In the genomic region with DNA sequence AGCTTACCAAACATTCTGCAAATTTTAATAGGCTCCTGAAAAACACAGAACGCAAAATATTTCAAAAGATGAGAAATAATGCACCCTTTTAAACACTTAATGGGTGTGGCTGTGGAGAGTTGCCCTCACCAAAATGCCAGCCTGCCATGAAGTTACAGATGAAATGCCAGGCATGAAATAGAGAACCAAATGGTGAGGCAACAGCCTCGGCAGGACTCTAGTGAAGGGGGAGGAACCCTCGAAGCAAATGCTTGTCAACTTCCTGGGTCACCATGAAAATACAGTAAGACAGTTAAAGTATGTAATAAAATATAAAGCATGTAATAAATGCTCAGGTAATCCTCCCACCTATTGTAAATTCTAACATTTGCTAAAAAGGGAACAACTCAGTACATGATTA, we compare ENCODE assay signal across 20 cellular contexts. TPM values are rescaled to one million over a fixed set of nuclear protein-coding genes. Genes with fewer than 3 reads are reported as not detected.
DNase-seq lines count a peak whose midpoint lies in the region; ATAC-seq, FAIRE-seq and TF ChIP-seq lines count a peak whose summit lies in the region.
"Had no signal": no experiment of that assay in that cellular context is flagged by ENCODE, and none has a peak within 500 bp of the region (broad histone marks: within the 10 kb centered on the region; RNA-seq: fewer than 3 reads in every experiment).

No MANE protein-coding gene starts in this region.

- DNase-seq in PC-3 = no peak
- no peak for DNase-seq in HepG2 (ENCODE audit: low spot score)
- DNase-seq in tibial nerve (ENCODE audit: low spot score in 2 of 2) = no peak
- DNase-seq in frontal cortex (ENCODE audit: low spot score in 2 of 2) = no peak
- no peak for DNase-seq in SKM-1 (lab: John Stamatoyannopoulos, UW; ENCODE audit: unreplicated experiment)
- DNase-seq: activated CD4-positive, alpha-beta T cell treated with anti-CD3 and anti-CD28 coated beads, Interleukin-2, amount 50 U/mL, for 1 hour; activated CD8-positive, alpha-beta memory T cell treated with anti-CD3 and anti-CD28 coated beads, Interleukin-2, amount 50 U/mL, for 48 hours; activated gamma-delta T cell treated with Interleukin-2 at 50 U/mL for 16 hours; dermis blood vessel endothelial cell; foreskin melanocyte; midbrain; NCI-H1436 treated with DMSO at 0.1 percent for 48 hours; NCI-H2171 treated with DMSO at 0.1 percent for 48 hours; NCI-H82; stimulated activated CD4-positive, alpha-beta T cell treated with anti-CD3 and anti-CD28 coated beads, Interleukin-15, amount 100 ng/mL, for 24 hours; testis had no signal

- CTCF ChIA-PET in PC-3 (lab: Charles Lee) = no interaction called here
- CTCF ChIA-PET in HepG2 (lab: Yijun Ruan, JAX; ENCODE audit: low intra/inter-chr PET ratio, low total read pairs) = no interaction called here

- TF ChIP-seq CTCF in PC-3 (conservative IDR thresholded peaks at IDR 0.05; ENCODE audit: low read depth, low read length) = no peak
- no peak for TF ChIP-seq CTCF in HepG2 (CRISPR knock-in tag; IDR thresholded peaks at IDR 0.05)
- no peak for TF ChIP-seq CTCF in tibial nerve (IDR thresholded peaks at IDR 0.05)

- ATAC-seq in PC-3 (no peak), HepG2 (no peak), HG02759 (IDR thresholded peaks at IDR 0.05; ENCODE audit: unreplicated experiment) (no peak)

- H3K36me3 ChIP-seq in PC-3 (ENCODE audit: low read depth, low read length) = no peaks in the 10 kb centered on the region
- peaks cover 2 to 10% of the 10 kb centered on the region in 2 experiments for H3K36me3 ChIP-seq in HepG2 (replicated peaks in 1 of 2; ENCODE audit: control insufficient read depth in 1 of 2, insufficient read depth in 2 of 2, low read length in 2 of 2)
- H3K36me3 ChIP-seq in tibial nerve = peaks cover 0 to 7% (median 0%) of the 10 kb centered on the region in 3 donors
- H3K36me3 ChIP-seq: right atrium auricular region had no signal

- peaks cover 22% of the 10 kb centered on the region for H3K4me1 ChIP-seq in PC-3 (ENCODE audit: insufficient read depth, low read length)
- peaks cover 44% of the 10 kb centered on the region for H3K4me1 ChIP-seq in HepG2 (ENCODE audit: insufficient read depth, low read length)
- H3K4me1 ChIP-seq in tibial nerve = peaks cover 0 to 38% (median 18%) of the 10 kb centered on the region in 4 donors

- WGBS in HepG2 (ENCODE audit: low lambda C conversion rate) = 96% methylated on average over 3 of the region's 3 CpGs
- WGBS in tibial nerve, 2 donors = 30 to 32% methylated on average over 3 of the region's 3 CpGs

- intact Hi-C loops in PC-3 (cut with micrococcal nuclease) (no loop called here), HepG2 (cut with micrococcal nuclease; ENCODE audit: unreplicated experiment) (no loop called here)

- FAIRE-seq in HepG2 (lab: Jason Lieb, UNC) (no peak), frontal cortex (lab: Jason Lieb, UNC) (no peak)
- FAIRE-seq: TTC549 had no signal

- H3K9me3 ChIP-seq in PC-3 (ENCODE audit: low read length) (no peaks in the 10 kb centered on the region), HepG2 (ENCODE audit: low read length) (no peaks in the 10 kb centered on the region), tibial nerve (no peaks in the 10 kb centered on the region)
- H3K9me3 ChIP-seq: right atrium auricular region, testis had no signal

- no peaks in the 10 kb centered on the region for H3K79me2 ChIP-seq in PC-3 (ENCODE audit: low read length)
- peaks cover 86% of the 10 kb centered on the region for H3K79me2 ChIP-seq in HepG2 (ENCODE audit: insufficient read depth, low read length)

- no peaks in the 10 kb centered on the region for H3F3A ChIP-seq in PC-3 (ENCODE audit: low read length, unreplicated experiment)

- TF ChIP-seq EP300 in Ishikawa (IDR thresholded peaks at IDR 0.05; ENCODE audit: borderline replicate concordance) (no peak), HepG2 (IDR thresholded peaks at IDR 0.05; ENCODE audit: low read depth in 2 of 2, low read length in 2 of 2) (no peak), HepG2 (CRISPR knock-in tag; IDR thresholded peaks at IDR 0.05; ENCODE audit: borderline replicate concordance) (no peak), tibial nerve (IDR thresholded peaks at IDR 0.05) (peak in 1 of 2 donors; percentile 46)

- no peak overlapping the region for H3K4me3 ChIP-seq in PC-3 (ENCODE audit: low read length)
- no peak overlapping the region for H3K4me3 ChIP-seq in HepG2 (replicated peaks in 1 of 3; ENCODE audit: insufficient read depth in 1 of 3, low read depth in 2 of 3, low read length in 3 of 3)
- no peak overlapping the region for H3K4me3 ChIP-seq in tibial nerve
- H3K4me3 ChIP-seq: right atrium auricular region, testis had no signal

- H3K27ac ChIP-seq in PC-3 (ENCODE audit: low read length) (peak overlapping the region; percentile 97), HepG2 (ENCODE audit: extremely low read length, insufficient read depth, low read length) (no peak overlapping the region), tibial nerve (peak overlapping the region in 3 of 4 donors; percentile 9 to 76 (median 29))
- H3K27ac ChIP-seq: right atrium auricular region had no signal

- H3K27me3 ChIP-seq in PC-3 (ENCODE audit: low read length) (no peaks in the 10 kb centered on the region), HepG2 (ENCODE audit: control insufficient read depth in 1 of 2, insufficient read depth in 2 of 2, low read length in 2 of 2) (no peaks in the 10 kb centered on the region), tibial nerve (no peaks in the 10 kb centered on the region)
- H3K27me3 ChIP-seq: right atrium auricular region, testis had no signal

- H4K20me1 ChIP-seq in PC-3 (ENCODE audit: low read length) (no peaks in the 10 kb centered on the region), HepG2 (ENCODE audit: insufficient read depth, low read length) (peaks cover 12% of the 10 kb centered on the region)

- peak overlapping the region; percentile 75 for H3K9ac ChIP-seq in PC-3 (ENCODE audit: low read length)
- no peak overlapping the region for H3K9ac ChIP-seq in HepG2 (ENCODE audit: insufficient read depth, low read depth, low read length)

- BruUV-seq in PC-3 (replicated peaks; lab: Mats Ljungman, UMichigan) (no TSS peak), HepG2 (replicated peaks; lab: Mats Ljungman, UMichigan) (no TSS peak)

- in situ Hi-C loops in HepG2 (cut with HindIII; ENCODE audit: extremely low pct_ligation_motif_present, low pct_unique_long_range_greater_than_20kb) = no loop called here

- H2AFZ ChIP-seq in PC-3 (ENCODE audit: low read length) (no peak overlapping the region), HepG2 (ENCODE audit: low read length) (no peak overlapping the region)

- no peak for TF ChIP-seq RAD21 in Ishikawa (IDR thresholded peaks at IDR 0.05; ENCODE audit: low read depth)
- TF ChIP-seq RAD21 in HepG2 (CRISPR knock-in tag; IDR thresholded peaks at IDR 0.05) = no peak

- no peak for TF ChIP-seq POLR2A in HepG2 (IDR thresholded peaks at IDR 0.05; ENCODE audit: insufficient read depth in 1 of 2, low read depth in 2 of 2, low read length in 2 of 2)
- no peak for TF ChIP-seq POLR2A in tibial nerve (IDR thresholded peaks at IDR 0.05)

- POLR2A ChIA-PET in PC-3 (lab: Charles Lee; ENCODE audit: unreplicated experiment) = no interaction called here
- POLR2A ChIA-PET in HepG2 (lab: Yijun Ruan, JAX) = no interaction called here

- no peaks in the 10 kb centered on the region for H3K9me2 ChIP-seq in PC-3 (replicated peaks; ENCODE audit: low read length)

- H3K4me2 ChIP-seq in PC-3 (ENCODE audit: low read length) = peak overlapping the region; percentile 72
- H3K4me2 ChIP-seq in HepG2 (ENCODE audit: low read depth, low read length) = no peak overlapping the region

TF ChIP-seq in Ishikawa, 13 proteins besides CTCF, POLR2A, EP300 and RAD21 (continues in another document):
- no peak for TF ChIP-seq EGR1 (IDR thresholded peaks at IDR 0.05)

TF ChIP-seq in HepG2, 621 proteins besides CTCF, POLR2A, EP300 and RAD21:
- 0 out of 2 replicates have a peak, but pooled peaks have one; percentile 29 for TF ChIP-seq POLR2G (IDR thresholded peaks at IDR 0.05; ENCODE audit: low read depth, low read length)
- TF ChIP-seq, protein P1, sequence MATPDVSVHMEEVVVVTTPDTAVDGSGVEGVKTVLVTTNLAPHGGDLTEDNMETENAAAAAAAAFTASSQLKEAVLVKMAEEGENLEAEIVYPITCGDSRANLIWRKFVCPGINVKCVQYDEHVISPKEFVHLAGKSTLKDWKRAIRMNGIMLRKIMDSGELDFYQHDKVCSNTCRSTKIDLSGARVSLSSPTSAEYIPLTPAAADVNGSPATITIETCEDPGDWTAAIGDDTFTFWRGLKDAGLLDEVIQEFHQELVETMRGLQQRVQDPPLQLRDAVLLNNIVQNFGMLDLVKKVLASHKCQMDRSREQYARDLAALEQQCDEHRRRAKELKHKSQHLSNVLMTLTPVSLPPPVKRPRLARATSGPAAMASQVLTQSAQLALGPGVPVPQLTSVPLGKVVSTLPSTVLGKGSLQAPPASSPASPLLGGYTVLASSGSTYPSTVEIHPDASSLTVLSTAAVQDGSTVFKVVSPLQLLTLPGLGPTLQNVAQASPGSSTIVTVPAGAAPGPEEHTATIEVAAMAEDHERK (CRISPR knock-in tag; IDR thresholded peaks at IDR 0.05; ENCODE audit: low read depth) = no peak
TF ChIP-seq in HepG2: peak in this region for 1.

RNA-seq across cellular contexts. Expression of a gene that starts 24.1 kb away (rescaled TPM):
- total RNA-seq in PC-3 (2014; rRNA removed) (4.4 and 6.7 TPM in 2 replicates), HepG2 (2016; rRNA removed; fragmentation: Illumina TruSeq; extraction: Trizol) (46.6 and 69.1 TPM in 2 replicates), tibial nerve (10 to 100 TPM; 16.2 to 23.2 (median 19.1) TPM), frontal cortex (9.8 TPM)
- 75.4 and 77.4 TPM in 2 replicates for total RNA-seq in HepG2 (2016; cell fraction: cytosol; rRNA removed; fragmentation: Illumina TruSeq; extraction: Trizol; ENCODE audit: low read depth)
- 45.6 and 69.2 TPM in 2 replicates for total RNA-seq in HepG2 (2016; cell fraction: insoluble cytoplasmic fraction; rRNA removed; fragmentation: Illumina TruSeq; extraction: Trizol)
- 44.8 and 48.7 TPM in 2 replicates for total RNA-seq in HepG2 (2016; cell fraction: membrane; rRNA removed; fragmentation: Illumina TruSeq; extraction: Trizol)
- 37.1 and 40.3 TPM in 2 replicates for total RNA-seq in HepG2 (2016; cell fraction: nucleus; rRNA removed; fragmentation: Illumina TruSeq; extraction: Trizol)
- polyA plus RNA-seq in HepG2 (2011; rRNA removed) = 33.8 and 45.7 TPM in 2 replicates
- polyA plus RNA-seq in HepG2 (2011; cell fraction: cytosol; rRNA removed) = 38.7 and 54.1 TPM in 2 replicates
- polyA plus RNA-seq in HepG2 (2011; cell fraction: nucleus; rRNA removed) = 18.4 and 20.7 TPM in 2 replicates
- polyA plus RNA-seq in HepG2 (2012) = 38.8 and 40.2 TPM in 2 replicates
- polyA plus RNA-seq in HepG2 (2016; cell fraction: cytosol; fragmentation: Illumina TruSeq; extraction: Trizol; ENCODE audit: low read depth) = 2.3 and 2.6 TPM in 2 replicates
- 45.8 and 48.8 TPM in 2 replicates for polyA plus RNA-seq in HepG2 (2016; cell fraction: insoluble cytoplasmic fraction; fragmentation: Illumina TruSeq; extraction: Trizol; ENCODE audit: low read depth)
- polyA plus RNA-seq in HepG2 (2016; cell fraction: membrane; fragmentation: Illumina TruSeq; extraction: Trizol; ENCODE audit: low read depth) = 11.5 and 13.5 TPM in 2 replicates
- 29.0 and 30.6 TPM in 2 replicates for polyA plus RNA-seq in HepG2 (2016; cell fraction: nucleus; fragmentation: Illumina TruSeq; extraction: Trizol; ENCODE audit: insufficient read depth, low read depth)
- 16.0 and 66.0 TPM in 2 replicates for polyA minus RNA-seq in HepG2 (2011; rRNA and poly(A)+ RNA removed; ENCODE audit: low replicate concordance)
- 50.3 and 55.0 TPM in 2 replicates for polyA minus RNA-seq in HepG2 (2011; cell fraction: cytosol; rRNA and poly(A)+ RNA removed)
- polyA minus RNA-seq in HepG2 (2011; cell fraction: nucleus; rRNA and poly(A)+ RNA removed) = 53.4 and 59.3 TPM in 2 replicates
